30 cellular contexts compared by ENCODE assay signal in genomic region chr3:183046883-183047282, GRCh38. TPM values are rescaled to one million over a fixed set of nuclear protein-coding genes. Genes with fewer than 3 reads are reported as not detected.
DNase-seq lines count a peak whose midpoint lies in the region; ATAC-seq and TF ChIP-seq lines count a peak whose summit lies in the region.
"Had no signal": no experiment of that assay in that cellular context is flagged by ENCODE, and none has a peak within 500 bp of the region (broad histone marks: within the 10 kb centered on the region; RNA-seq: fewer than 3 reads in every experiment).

No MANE protein-coding gene starts in this region.

- H3K4me1 ChIP-seq in OCI-LY3 (ENCODE audit: low read length) = peaks cover 22% of the 10 kb centered on the region
- H3K4me1 ChIP-seq: SJSA1 had no signal

- H3K79me2 ChIP-seq in OCI-LY3 (ENCODE audit: low read length) = no peaks in the 10 kb centered on the region

- no peak overlapping the region for H3K27ac ChIP-seq in OCI-LY3 (ENCODE audit: low read length)
- H3K27ac ChIP-seq: brain microvascular endothelial cell, ovary, SJSA1 had no signal

- H3K27me3 Mint-ChIP-seq in activated naive CD8-positive, alpha-beta T cell treated with anti-CD3 and anti-CD28 coated beads, Interleukin-2, amount 10 ng/mL, durations not matched to agents 7 days and 5 days = no peaks in the 10 kb centered on the region
- H3K27me3 Mint-ChIP-seq in activated naive CD8-positive, alpha-beta T cell treated with anti-CD3 and anti-CD28 coated beads, Interleukin-2, amount 50 U/mL, for 24 hours = no peaks in the 10 kb centered on the region
- H3K27me3 Mint-ChIP-seq in chondrocyte (ENCODE audit: low read depth) = no peaks in the 10 kb centered on the region
- H3K27me3 Mint-ChIP-seq in stimulated activated memory B cell treated with anti-CD40 and anti-IgM and Interleukin-4, amounts not matched to agents 10 μg/mL and 1 μg/mL and 100 μg/mL, for 72 hours = no peaks in the 10 kb centered on the region
- H3K27me3 Mint-ChIP-seq: type B pancreatic cell had no signal

- H3K9me3 ChIP-seq in OCI-LY3 (ENCODE audit: insufficient read depth, low read length) = no peaks in the 10 kb centered on the region
- H3K9me3 ChIP-seq: SJSA1 had no signal

- peaks cover 31% of the 10 kb centered on the region for H3K36me3 ChIP-seq in OCI-LY3 (replicated peaks; ENCODE audit: low read depth, low read length)
- H3K36me3 ChIP-seq: brain microvascular endothelial cell, ovary had no signal

- no peak for DNase-seq in activated naive CD8-positive, alpha-beta T cell treated with anti-CD3 and anti-CD28 coated beads, Interleukin-2, amount 10 ng/mL, durations not matched to agents 7 days and 5 days
- DNase-seq in activated naive CD8-positive, alpha-beta T cell treated with anti-CD3 and anti-CD28 coated beads, Interleukin-2, amount 50 U/mL, for 24 hours = no peak
- DNase-seq in chondrocyte (ENCODE audit: low spot score) (no peak), EL (no peak), MV-4-11 (lab: John Stamatoyannopoulos, UW) (no peak), NCI-H69 (lab: John Stamatoyannopoulos, UW) (no peak)
- DNase-seq: activated CD8-positive, alpha-beta memory T cell treated with anti-CD3 and anti-CD28 coated beads for 24 hours; activated gamma-delta T cell; brain microvascular endothelial cell; DMS53; GDM1; glutamatergic neuron; HCEC 1CT; KG1; left ventricle myocardium superior; NCI-H1048; NCI-H187; NCI-H2171; NCI-H510A treated with DMSO at 0.1 percent for 48 hours; NK-92 treated with Interleukin-12 subunit alpha and Interleukin-12 subunit beta, amount 100 ng/mL, for 24 hours; ovary; retina; small intestine; stimulated activated CD4-positive, alpha-beta T cell treated with anti-CD3 and anti-CD28 coated beads, Interleukin-1b, Interleukin-23, amount 100 ng/mL, for 48 hours; substantia nigra had no signal

- H3K4me3 ChIP-seq in OCI-LY3 (ENCODE audit: low read length) = no peak overlapping the region
- H3K4me3 ChIP-seq: ovary, SJSA1 had no signal

- H3K9ac ChIP-seq in OCI-LY3 (ENCODE audit: low read length) = no peak overlapping the region

- TF ChIP-seq CTCF in OCI-LY3 (IDR thresholded peaks at IDR 0.05; ENCODE audit: low read depth, low read length) = no peak
- TF ChIP-seq CTCF in chondrocyte (IDR thresholded peaks at IDR 0.05) = no peak

- no peak overlapping the region for H2AFZ ChIP-seq in OCI-LY3 (ENCODE audit: low read depth, low read length)

- peaks cover 51% of the 10 kb centered on the region for H3K36me3 Mint-ChIP-seq in activated naive CD8-positive, alpha-beta T cell treated with anti-CD3 and anti-CD28 coated beads, Interleukin-2, amount 10 ng/mL, durations not matched to agents 7 days and 5 days
- H3K36me3 Mint-ChIP-seq in activated naive CD8-positive, alpha-beta T cell treated with anti-CD3 and anti-CD28 coated beads, Interleukin-2, amount 50 U/mL, for 24 hours (ENCODE audit: low read depth) = peaks cover 40% of the 10 kb centered on the region
- H3K36me3 Mint-ChIP-seq in chondrocyte (ENCODE audit: low read depth) = peaks cover 44% of the 10 kb centered on the region
- peaks cover 68% of the 10 kb centered on the region for H3K36me3 Mint-ChIP-seq in stimulated activated memory B cell treated with anti-CD40 and anti-IgM and Interleukin-4, amounts not matched to agents 10 μg/mL and 1 μg/mL and 100 μg/mL, for 72 hours

- no peaks in the 10 kb centered on the region for H3K27me3 ChIP-seq in OCI-LY3 (ENCODE audit: low read depth, low read length)
- H3K27me3 ChIP-seq: brain microvascular endothelial cell, ovary, SJSA1 had no signal

- POLR2A ChIA-PET in activated naive CD8-positive, alpha-beta T cell treated with anti-CD3 and anti-CD28 coated beads, Interleukin-2, amount 10 ng/mL, durations not matched to agents 7 days and 5 days (lab: Charles Lee) = no interaction called here

- H3K4me3 Mint-ChIP-seq in activated naive CD8-positive, alpha-beta T cell treated with anti-CD3 and anti-CD28 coated beads, Interleukin-2, amount 10 ng/mL, durations not matched to agents 7 days and 5 days = no peak overlapping the region
- no peak overlapping the region for H3K4me3 Mint-ChIP-seq in activated naive CD8-positive, alpha-beta T cell treated with anti-CD3 and anti-CD28 coated beads, Interleukin-2, amount 50 U/mL, for 24 hours
- no peak overlapping the region for H3K4me3 Mint-ChIP-seq in chondrocyte (ENCODE audit: unreplicated experiment)
- H3K4me3 Mint-ChIP-seq in stimulated activated memory B cell treated with anti-CD40 and anti-IgM and Interleukin-4, amounts not matched to agents 10 μg/mL and 1 μg/mL and 100 μg/mL, for 72 hours = no peak overlapping the region
- H3K4me3 Mint-ChIP-seq: nephron, type B pancreatic cell had no signal

- H3K4me2 ChIP-seq in OCI-LY3 (ENCODE audit: low read length) = peak overlapping the region; percentile 29

- no peaks in the 10 kb centered on the region for H4K20me1 ChIP-seq in OCI-LY3 (ENCODE audit: insufficient read depth, low read length)

- ATAC-seq in activated naive CD8-positive, alpha-beta T cell treated with anti-CD3 and anti-CD28 coated beads, Interleukin-2, amount 10 ng/mL, durations not matched to agents 7 days and 5 days (ENCODE audit: low read depth) = no peak
- ATAC-seq in activated naive CD8-positive, alpha-beta T cell treated with anti-CD3 and anti-CD28 coated beads, Interleukin-2, amount 50 U/mL, for 24 hours = no peak
- ATAC-seq in stimulated activated memory B cell treated with anti-CD40 and anti-IgM and Interleukin-4, amounts not matched to agents 10 μg/mL and 1 μg/mL and 100 μg/mL, for 72 hours = no peak
- ATAC-seq: left ventricle myocardium superior had no signal

- peaks cover 2% of the 10 kb centered on the region for H3K9me3 Mint-ChIP-seq in activated naive CD8-positive, alpha-beta T cell treated with anti-CD3 and anti-CD28 coated beads, Interleukin-2, amount 10 ng/mL, durations not matched to agents 7 days and 5 days
- H3K9me3 Mint-ChIP-seq in activated naive CD8-positive, alpha-beta T cell treated with anti-CD3 and anti-CD28 coated beads, Interleukin-2, amount 50 U/mL, for 24 hours = no peaks in the 10 kb centered on the region
- H3K9me3 Mint-ChIP-seq in chondrocyte (ENCODE audit: low read depth) = peaks cover 11% of the 10 kb centered on the region
- H3K9me3 Mint-ChIP-seq in stimulated activated memory B cell treated with anti-CD40 and anti-IgM and Interleukin-4, amounts not matched to agents 10 μg/mL and 1 μg/mL and 100 μg/mL, for 72 hours = peaks cover 4% of the 10 kb centered on the region

- H3K4me1 Mint-ChIP-seq in activated naive CD8-positive, alpha-beta T cell treated with anti-CD3 and anti-CD28 coated beads, Interleukin-2, amount 10 ng/mL, durations not matched to agents 7 days and 5 days = peaks cover 17% of the 10 kb centered on the region
- no peaks in the 10 kb centered on the region for H3K4me1 Mint-ChIP-seq in activated naive CD8-positive, alpha-beta T cell treated with anti-CD3 and anti-CD28 coated beads, Interleukin-2, amount 50 U/mL, for 24 hours
- H3K4me1 Mint-ChIP-seq in chondrocyte (ENCODE audit: low read depth) = peaks cover 24% of the 10 kb centered on the region
- peaks cover 45% of the 10 kb centered on the region for H3K4me1 Mint-ChIP-seq in stimulated activated memory B cell treated with anti-CD40 and anti-IgM and Interleukin-4, amounts not matched to agents 10 μg/mL and 1 μg/mL and 100 μg/mL, for 72 hours
- H3K4me1 Mint-ChIP-seq: nephron had no signal

- H3K27ac Mint-ChIP-seq in activated naive CD8-positive, alpha-beta T cell treated with anti-CD3 and anti-CD28 coated beads, Interleukin-2, amount 10 ng/mL, durations not matched to agents 7 days and 5 days = peak overlapping the region; percentile 12
- H3K27ac Mint-ChIP-seq in activated naive CD8-positive, alpha-beta T cell treated with anti-CD3 and anti-CD28 coated beads, Interleukin-2, amount 50 U/mL, for 24 hours = no peak overlapping the region
- H3K27ac Mint-ChIP-seq in chondrocyte (ENCODE audit: unreplicated experiment) = peak overlapping the region; percentile 74
- peak overlapping the region; percentile 19 for H3K27ac Mint-ChIP-seq in stimulated activated memory B cell treated with anti-CD40 and anti-IgM and Interleukin-4, amounts not matched to agents 10 μg/mL and 1 μg/mL and 100 μg/mL, for 72 hours
- H3K27ac Mint-ChIP-seq: nephron, type B pancreatic cell had no signal

RNA-seq across cellular contexts. Expression of gene MCCC1, which starts 52.4 kb away (rescaled TPM):
- 10 to 100 TPM; 31.2 to 38.0 TPM for total RNA-seq in activated naive CD8-positive, alpha-beta T cell treated with anti-CD3 and anti-CD28 coated beads, Interleukin-2, amount 10 ng/mL, durations not matched to agents 7 days and 5 days
- total RNA-seq in chondrocyte = 17.8 to 24.1 TPM (median 23.3 TPM) in 3 replicates
